37 cellular contexts compared by ENCODE assay signal in genomic region chr11:116860303-116860702, GRCh38. TPM values are rescaled to one million over a fixed set of nuclear protein-coding genes. Genes with fewer than 3 reads are reported as not detected.
"Had no signal": no experiment of that assay in that cellular context is flagged by ENCODE, and none has a peak within 500 bp of the region (broad histone marks: within the 10 kb centered on the region; RNA-seq: fewer than 3 reads in every experiment).

No MANE protein-coding gene starts in this region.

- H3K4me1 Mint-ChIP-seq: brain had no signal

- H3K9me3 Mint-ChIP-seq: activated B cell treated with CpG ODN at 0.5 μM for 24 hours; activated CD4-positive, alpha-beta T cell treated with anti-CD3 and anti-CD28 coated beads, Interleukin-2, amount 10 ng/mL, durations not matched to agents 7 days and 5 days; activated naive CD4-positive, alpha-beta T cell treated with anti-CD3 and anti-CD28 coated beads for 36 hours; activated naive CD4-positive, alpha-beta T cell treated with anti-CD3 and anti-CD28 coated beads, Interleukin-2, amount 50 U/mL, for 72 hours; activated naive CD8-positive, alpha-beta T cell treated with anti-CD3 and anti-CD28 coated beads for 36 hours; activated T-cell treated with anti-CD3 and anti-CD28 coated beads, Interleukin-2, amount 50 U/mL, for 24 hours; brain; T-helper 1 cell treated with Interleukin-12 subunit alpha and Interleukin-12 subunit beta and Interleukin-4 antibody, amounts not matched to agents 30 μg/mL and 1 μg/mL, for 36 hours; T-helper 2 cell treated with Interferon-gamma antibody and Interleukin-4, amounts not matched to agents 5 μg/mL and 100 μg/mL, for 36 hours had no signal

- H3K4me3 ChIP-seq: adrenal gland, ascending aorta, cardiac muscle cell, coronary artery had no signal

- H3K4me3 Mint-ChIP-seq: activated B cell treated with CpG ODN at 0.5 μM for 24 hours; activated CD4-positive, alpha-beta memory T cell treated with anti-CD3 and anti-CD28 coated beads, Interleukin-2, amount 10 ng/mL, durations not matched to agents 7 days and 5 days; activated CD4-positive, alpha-beta T cell treated with anti-CD3 and anti-CD28 coated beads for 36 hours; activated CD4-positive, alpha-beta T cell treated with anti-CD3 and anti-CD28 coated beads, Interleukin-2, amount 10 ng/mL, durations not matched to agents 7 days and 5 days; activated CD8-positive, alpha-beta memory T cell treated with anti-CD3 and anti-CD28 coated beads, Interleukin-2, amount 10 ng/mL, durations not matched to agents 7 days and 5 days; activated CD8-positive, alpha-beta T cell treated with anti-CD3 and anti-CD28 coated beads, Interleukin-2, amount 10 ng/mL, durations not matched to agents 7 days and 5 days; activated naive CD4-positive, alpha-beta T cell treated with anti-CD3 and anti-CD28 coated beads for 36 hours; activated naive CD8-positive, alpha-beta T cell treated with anti-CD3 and anti-CD28 coated beads for 36 hours; activated T-cell treated with anti-CD3 and anti-CD28 coated beads, Interleukin-2, amount 50 U/mL, for 24 hours; brain; T-helper 1 cell treated with Interleukin-12 subunit alpha and Interleukin-12 subunit beta and Interleukin-4 antibody, amounts not matched to agents 30 μg/mL and 1 μg/mL, for 36 hours; T-helper 2 cell treated with Interferon-gamma antibody and Interleukin-4, amounts not matched to agents 5 μg/mL and 100 μg/mL, for 36 hours had no signal

- H3K27ac Mint-ChIP-seq: activated B cell treated with CpG ODN at 0.5 μM for 24 hours; activated CD4-positive, alpha-beta memory T cell treated with anti-CD3 and anti-CD28 coated beads, Interleukin-2, amount 10 ng/mL, durations not matched to agents 7 days and 5 days; activated CD4-positive, alpha-beta T cell treated with anti-CD3 and anti-CD28 coated beads for 36 hours; activated CD8-positive, alpha-beta memory T cell treated with anti-CD3 and anti-CD28 coated beads, Interleukin-2, amount 10 ng/mL, durations not matched to agents 7 days and 5 days; activated naive CD4-positive, alpha-beta T cell treated with anti-CD3 and anti-CD28 coated beads for 36 hours; activated naive CD4-positive, alpha-beta T cell treated with anti-CD3 and anti-CD28 coated beads, Interleukin-2, amount 50 U/mL, for 72 hours; activated naive CD8-positive, alpha-beta T cell treated with anti-CD3 and anti-CD28 coated beads for 36 hours; T-helper 2 cell treated with Interferon-gamma antibody and Interleukin-4, amounts not matched to agents 5 μg/mL and 100 μg/mL, for 36 hours had no signal

- H3K27me3 ChIP-seq: adrenal gland, ascending aorta, cardiac muscle cell had no signal

- ATAC-seq: activated CD4-positive, alpha-beta T cell treated with anti-CD3 and anti-CD28 coated beads for 36 hours; activated CD8-positive, alpha-beta memory T cell treated with anti-CD3 and anti-CD28 coated beads, Interleukin-2, amount 10 ng/mL, durations not matched to agents 7 days and 5 days; activated CD8-positive, alpha-beta T cell treated with anti-CD3 and anti-CD28 coated beads, Interleukin-2, amount 10 ng/mL, durations not matched to agents 7 days and 5 days; activated naive CD4-positive, alpha-beta T cell treated with anti-CD3 and anti-CD28 coated beads, Interleukin-2, amount 50 U/mL, for 72 hours had no signal

- H3K4me1 ChIP-seq: adrenal gland, ascending aorta had no signal

- H3K9me3 ChIP-seq: adrenal gland, ascending aorta had no signal

- H3K27ac ChIP-seq: adrenal gland, ascending aorta, cardiac muscle cell, coronary artery, VCaP had no signal

- H3K27me3 Mint-ChIP-seq: activated B cell treated with CpG ODN at 0.5 μM for 24 hours; activated CD4-positive, alpha-beta memory T cell treated with anti-CD3 and anti-CD28 coated beads, Interleukin-2, amount 10 ng/mL, durations not matched to agents 7 days and 5 days; activated CD4-positive, alpha-beta T cell treated with anti-CD3 and anti-CD28 coated beads for 36 hours; activated CD4-positive, alpha-beta T cell treated with anti-CD3 and anti-CD28 coated beads, Interleukin-2, amount 10 ng/mL, durations not matched to agents 7 days and 5 days; activated CD8-positive, alpha-beta memory T cell treated with anti-CD3 and anti-CD28 coated beads, Interleukin-2, amount 10 ng/mL, durations not matched to agents 7 days and 5 days; activated naive CD8-positive, alpha-beta T cell treated with anti-CD3 and anti-CD28 coated beads for 36 hours; activated T-cell treated with anti-CD3 and anti-CD28 coated beads, Interleukin-2, amount 50 U/mL, for 24 hours had no signal

- DNase-seq: activated B cell treated with CpG ODN at 0.5 μM for 24 hours; activated CD4-positive, alpha-beta memory T cell treated with anti-CD3 and anti-CD28 coated beads, Interleukin-2, amount 10 ng/mL, durations not matched to agents 7 days and 5 days; activated CD4-positive, alpha-beta T cell treated with anti-CD3 and anti-CD28 coated beads for 1 hour; activated CD4-positive, alpha-beta T cell treated with anti-CD3 and anti-CD28 coated beads for 36 hours; activated CD4-positive, alpha-beta T cell treated with anti-CD3 and anti-CD28 coated beads for 48 hours; activated CD4-positive, alpha-beta T cell treated with anti-CD3 and anti-CD28 coated beads, Interleukin-2, amount 10 ng/mL, durations not matched to agents 7 days and 5 days; activated CD4-positive, alpha-beta T cell treated with anti-CD3 and anti-CD28 coated beads, Interleukin-2, amount 50 U/mL, for 48 hours; activated CD8-positive, alpha-beta memory T cell treated with anti-CD3 and anti-CD28 coated beads for 24 hours; activated CD8-positive, alpha-beta memory T cell treated with anti-CD3 and anti-CD28 coated beads, Interleukin-2, amount 10 ng/mL, durations not matched to agents 7 days and 5 days; activated CD8-positive, alpha-beta memory T cell treated with anti-CD3 and anti-CD28 coated beads, Interleukin-2, amount 50 U/mL, for 48 hours; activated CD8-positive, alpha-beta T cell treated with anti-CD3 and anti-CD28 coated beads, Interleukin-2, amount 10 ng/mL, durations not matched to agents 7 days and 5 days; activated effector memory CD4-positive, alpha-beta T cell treated with anti-CD3 and anti-CD28 coated beads, Interleukin-2, amount 50 U/mL, for 16 hours; activated gamma-delta T cell treated with Interleukin-2 at 50 U/mL for 16 hours; activated naive CD4-positive, alpha-beta T cell; activated naive CD4-positive, alpha-beta T cell treated with anti-CD3 and anti-CD28 coated beads for 36 hours; activated naive CD4-positive, alpha-beta T cell treated with anti-CD3 and anti-CD28 coated beads, Interleukin-2, amount 50 U/mL, for 16 hours; activated naive CD8-positive, alpha-beta T cell treated with anti-CD3 and anti-CD28 coated beads for 36 hours; activated T-cell treated with anti-CD3 and anti-CD28 coated beads, Interleukin-2, amount 50 U/mL, for 24 hours; activated T-cell treated with anti-CD3 and anti-CD28 coated beads, Interleukin-2, amount 50 U/mL, for 48 hours; adrenal gland; amygdala; anterior cingulate cortex; caudate nucleus; T-helper 2 cell; T-helper 9 cell had no signal

- FAIRE-seq: bronchial epithelial cell, colon, TTC549 had no signal

RNA-seq across cellular contexts. Expression of gene APOA1, which starts 22.9 kb away (rescaled TPM):
- total RNA-seq: activated CD4-positive, alpha-beta memory T cell treated with anti-CD3 and anti-CD28 coated beads, Interleukin-2, amount 10 ng/mL, durations not matched to agents 7 days and 5 days; activated CD4-positive, alpha-beta T cell treated with anti-CD3 and anti-CD28 coated beads for 36 hours; activated CD8-positive, alpha-beta T cell treated with anti-CD3 and anti-CD28 coated beads, Interleukin-2, amount 10 ng/mL, durations not matched to agents 7 days and 5 days; activated naive CD4-positive, alpha-beta T cell treated with anti-CD3 and anti-CD28 coated beads for 36 hours; bronchial epithelial cell had no signal

RNA-seq across cellular contexts. Expression of gene APOC3, which starts 30.6 kb away (rescaled TPM):
- total RNA-seq: activated B cell treated with CpG ODN at 0.5 μM for 24 hours; activated CD4-positive, alpha-beta memory T cell treated with anti-CD3 and anti-CD28 coated beads, Interleukin-2, amount 10 ng/mL, durations not matched to agents 7 days and 5 days; activated CD4-positive, alpha-beta T cell treated with anti-CD3 and anti-CD28 coated beads for 36 hours; activated CD4-positive, alpha-beta T cell treated with anti-CD3 and anti-CD28 coated beads, Interleukin-2, amount 10 ng/mL, durations not matched to agents 7 days and 5 days; activated CD8-positive, alpha-beta memory T cell treated with anti-CD3 and anti-CD28 coated beads, Interleukin-2, amount 10 ng/mL, durations not matched to agents 7 days and 5 days; activated CD8-positive, alpha-beta T cell treated with anti-CD3 and anti-CD28 coated beads, Interleukin-2, amount 10 ng/mL, durations not matched to agents 7 days and 5 days; activated naive CD4-positive, alpha-beta T cell treated with anti-CD3 and anti-CD28 coated beads for 36 hours; activated naive CD4-positive, alpha-beta T cell treated with anti-CD3 and anti-CD28 coated beads, Interleukin-2, amount 50 U/mL, for 72 hours; activated naive CD8-positive, alpha-beta T cell treated with anti-CD3 and anti-CD28 coated beads for 36 hours; bronchial epithelial cell; cerebellum had no signal

RNA-seq across cellular contexts. Expression of gene APOA4, which starts 37.2 kb away (rescaled TPM):
- total RNA-seq: activated B cell treated with CpG ODN at 0.5 μM for 24 hours; activated CD4-positive, alpha-beta memory T cell treated with anti-CD3 and anti-CD28 coated beads, Interleukin-2, amount 10 ng/mL, durations not matched to agents 7 days and 5 days; activated CD4-positive, alpha-beta T cell treated with anti-CD3 and anti-CD28 coated beads for 36 hours; activated CD4-positive, alpha-beta T cell treated with anti-CD3 and anti-CD28 coated beads, Interleukin-2, amount 10 ng/mL, durations not matched to agents 7 days and 5 days; activated CD8-positive, alpha-beta memory T cell treated with anti-CD3 and anti-CD28 coated beads, Interleukin-2, amount 10 ng/mL, durations not matched to agents 7 days and 5 days; activated CD8-positive, alpha-beta T cell treated with anti-CD3 and anti-CD28 coated beads, Interleukin-2, amount 10 ng/mL, durations not matched to agents 7 days and 5 days; activated naive CD4-positive, alpha-beta T cell treated with anti-CD3 and anti-CD28 coated beads for 36 hours; activated naive CD4-positive, alpha-beta T cell treated with anti-CD3 and anti-CD28 coated beads, Interleukin-2, amount 50 U/mL, for 72 hours; activated naive CD8-positive, alpha-beta T cell treated with anti-CD3 and anti-CD28 coated beads for 36 hours; adrenal gland; bronchial epithelial cell had no signal
